1 cellular context compared by ENCODE assay signal in the genomic region with DNA sequence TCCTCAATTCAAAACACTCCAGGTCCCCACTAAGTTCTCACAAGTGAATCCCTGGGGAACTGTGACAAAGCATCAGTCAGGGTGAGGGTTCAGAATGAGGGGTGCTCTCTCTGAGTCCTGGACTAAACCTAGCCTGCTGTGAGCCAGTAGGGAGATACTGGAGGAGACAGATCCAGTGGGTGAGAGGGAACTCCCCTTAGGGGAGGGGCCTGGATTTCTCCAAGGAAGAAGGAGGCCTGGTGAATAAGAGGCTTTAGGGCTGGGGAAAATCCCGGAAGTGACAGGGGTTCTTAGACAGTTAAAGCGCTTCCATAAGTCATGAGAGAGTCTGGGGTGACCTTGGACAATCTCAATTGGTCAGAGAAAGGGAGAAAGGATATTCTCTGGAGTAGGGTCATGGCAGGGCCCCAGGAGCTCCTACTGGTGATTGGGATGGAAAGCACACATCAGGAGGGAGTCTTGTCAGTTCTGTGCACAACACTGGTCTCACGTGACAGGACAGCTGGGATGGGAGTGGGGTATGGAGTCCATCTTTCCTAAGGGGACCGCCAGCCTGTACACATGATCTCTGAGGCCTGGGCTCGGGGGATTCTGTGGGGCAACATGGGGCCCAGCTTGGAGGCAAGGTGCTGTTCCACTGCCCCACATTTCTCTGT.
TF ChIP-seq lines count a peak whose summit lies in the region.

No MANE protein-coding gene starts in this region.

TF ChIP-seq in IMR-90, 13 proteins besides CTCF, POLR2A, EP300 and RAD21 (continued from another document):
- TF ChIP-seq RFX5 (IDR thresholded peaks at IDR 0.05; ENCODE audit: low read depth, low read length) (no peak), CEBPB (IDR thresholded peaks at IDR 0.05; ENCODE audit: low read depth, low read length) (no peak), SMC3 (IDR thresholded peaks at IDR 0.05; ENCODE audit: low read depth, low read length) (no peak), MAZ (IDR thresholded peaks at IDR 0.05; ENCODE audit: borderline replicate concordance, low read depth, low read length) (peak; percentile 62; the same call in 1 of the 2 replicates)
- TF ChIP-seq, protein P1, sequence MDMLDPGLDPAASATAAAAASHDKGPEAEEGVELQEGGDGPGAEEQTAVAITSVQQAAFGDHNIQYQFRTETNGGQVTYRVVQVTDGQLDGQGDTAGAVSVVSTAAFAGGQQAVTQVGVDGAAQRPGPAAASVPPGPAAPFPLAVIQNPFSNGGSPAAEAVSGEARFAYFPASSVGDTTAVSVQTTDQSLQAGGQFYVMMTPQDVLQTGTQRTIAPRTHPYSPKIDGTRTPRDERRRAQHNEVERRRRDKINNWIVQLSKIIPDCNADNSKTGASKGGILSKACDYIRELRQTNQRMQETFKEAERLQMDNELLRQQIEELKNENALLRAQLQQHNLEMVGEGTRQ (IDR thresholded peaks at IDR 0.05; ENCODE audit: low read depth, low read length), result peak; percentile 34
